18 cellular contexts compared by ENCODE assay signal in genomic region chr11:40286137-40286536, GRCh38.
DNase-seq lines count a peak whose midpoint lies in the region; ATAC-seq, FAIRE-seq and TF ChIP-seq lines count a peak whose summit lies in the region.
"Had no signal": no experiment of that assay in that cellular context is flagged by ENCODE, and none has a peak within 500 bp of the region (broad histone marks: within the 10 kb centered on the region; RNA-seq: fewer than 3 reads in every experiment).

No MANE protein-coding gene starts in this region.

- POLR2A ChIA-PET in naive thymus-derived CD4-positive, alpha-beta T cell (lab: Charles Lee): no interaction called here

- H3K27ac Mint-ChIP-seq in naive thymus-derived CD4-positive, alpha-beta T cell: no peak overlapping the region
- H3K27ac Mint-ChIP-seq: B cell; CD8-positive, alpha-beta T cell; GM23338; H9 had no signal

- H3K9me3 ChIP-seq in OCI-LY3 (ENCODE audit: insufficient read depth, low read length): no peaks in the 10 kb centered on the region
- no peaks in the 10 kb centered on the region for H3K9me3 ChIP-seq in smooth muscle cell (replicated peaks; ENCODE audit: low read depth)
- no peaks in the 10 kb centered on the region for H3K9me3 ChIP-seq in naive thymus-derived CD4-positive, alpha-beta T cell (ENCODE audit: control insufficient read depth in 2 of 3, low read length in 3 of 3)
- H3K9me3 ChIP-seq: BLaER1 treated with 17β-estradiol and CSF1 and Interleukin-3, amounts not matched to agents 10 nM and 100 nM had no signal

- CTCF ChIA-PET in naive thymus-derived CD4-positive, alpha-beta T cell (lab: Charles Lee): no interaction called here

- no peak overlapping the region for H3K4me3 Mint-ChIP-seq in naive thymus-derived CD4-positive, alpha-beta T cell
- H3K4me3 Mint-ChIP-seq: B cell; CD8-positive, alpha-beta T cell; GM23338; H9 had no signal

- no peaks in the 10 kb centered on the region for H3F3A ChIP-seq in smooth muscle cell (ENCODE audit: low read depth)

- H3K9ac ChIP-seq in OCI-LY3 (ENCODE audit: low read length): no peak overlapping the region
- no peak overlapping the region for H3K9ac ChIP-seq in smooth muscle cell (ENCODE audit: low read depth)
- H3K9ac ChIP-seq: BLaER1 treated with 17β-estradiol and CSF1 and Interleukin-3, amounts not matched to agents 10 nM and 100 nM had no signal

- no peaks in the 10 kb centered on the region for H3K36me3 Mint-ChIP-seq in naive thymus-derived CD4-positive, alpha-beta T cell
- H3K36me3 Mint-ChIP-seq: CD8-positive, alpha-beta T cell had no signal

- H3K27me3 ChIP-seq in OCI-LY3 (ENCODE audit: low read depth, low read length) (no peaks in the 10 kb centered on the region), dorsolateral prefrontal cortex (no peaks in the 10 kb centered on the region), smooth muscle cell (ENCODE audit: low read depth) (no peaks in the 10 kb centered on the region)
- no peaks in the 10 kb centered on the region for H3K27me3 ChIP-seq in naive thymus-derived CD4-positive, alpha-beta T cell (ENCODE audit: control insufficient read depth in 2 of 2, insufficient read depth in 2 of 2, low read length in 2 of 2)
- H3K27me3 ChIP-seq: BLaER1 treated with 17β-estradiol and CSF1 and Interleukin-3, amounts not matched to agents 10 nM and 100 nM had no signal

- peaks cover 12% of the 10 kb centered on the region for H3K4me1 ChIP-seq in OCI-LY3 (ENCODE audit: low read length)
- peaks cover 17% of the 10 kb centered on the region for H3K4me1 ChIP-seq in smooth muscle cell (ENCODE audit: low read depth)
- H3K4me1 ChIP-seq in naive thymus-derived CD4-positive, alpha-beta T cell (ENCODE audit: control insufficient read depth in 2 of 2, insufficient read depth in 2 of 2, low read length in 2 of 2): no peaks in the 10 kb centered on the region

- FAIRE-seq in RCC 7860 (lab: Jason Lieb, UNC): no peak
- FAIRE-seq: GM12878, GM19239 had no signal

- H3K4me3 ChIP-seq in OCI-LY3 (ENCODE audit: low read length) (no peak overlapping the region), dorsolateral prefrontal cortex (peak overlapping the region in 41 of 59 donors; percentile 3 to 87 (median 17)), smooth muscle cell (no peak overlapping the region)
- H3K4me3 ChIP-seq in naive thymus-derived CD4-positive, alpha-beta T cell (ENCODE audit: low read length): no peak overlapping the region
- H3K4me3 ChIP-seq: BLaER1 treated with 17β-estradiol and CSF1 and Interleukin-3, amounts not matched to agents 10 nM and 100 nM; GM12878; GM23338 had no signal

- TF ChIP-seq CTCF in OCI-LY3 (IDR thresholded peaks at IDR 0.05; ENCODE audit: low read depth, low read length) (no peak), dorsolateral prefrontal cortex (IDR thresholded peaks at IDR 0.05 in 54 of 56, conservative IDR thresholded peaks at IDR 0.05 in 2 of 56; ENCODE audit: low read depth in 1 of 56, partially characterized antibody in 56 of 56) (no peak), smooth muscle cell (IDR thresholded peaks at IDR 0.05; ENCODE audit: borderline replicate concordance, insufficient read depth, poor library complexity, severe bottlenecking) (no peak)

- H3K36me3 ChIP-seq in OCI-LY3 (replicated peaks; ENCODE audit: low read depth, low read length) (no peaks in the 10 kb centered on the region), smooth muscle cell (ENCODE audit: low read depth) (no peaks in the 10 kb centered on the region)
- H3K36me3 ChIP-seq in naive thymus-derived CD4-positive, alpha-beta T cell (ENCODE audit: control insufficient read depth in 2 of 3, insufficient read depth in 3 of 3, low read length in 3 of 3): no peaks in the 10 kb centered on the region
- H3K36me3 ChIP-seq: BLaER1 treated with 17β-estradiol and CSF1 and Interleukin-3, amounts not matched to agents 10 nM and 100 nM had no signal

- ATAC-seq in naive thymus-derived CD4-positive, alpha-beta T cell: no peak
- no peak for ATAC-seq in HG02642 (IDR thresholded peaks at IDR 0.05; ENCODE audit: poor library complexity, unreplicated experiment)
- ATAC-seq: CD8-positive, alpha-beta T cell; GM12878; GM23338 had no signal

- peaks cover 0 to 10% (median 2%) of the 10 kb centered on the region in 11 donors for H3K9me3 Mint-ChIP-seq in naive thymus-derived CD4-positive, alpha-beta T cell
- H3K9me3 Mint-ChIP-seq: CD8-positive, alpha-beta T cell; GM23338; H9 had no signal

- H2AFZ ChIP-seq in OCI-LY3 (ENCODE audit: low read depth, low read length): no peak overlapping the region
- no peak overlapping the region for H2AFZ ChIP-seq in smooth muscle cell (ENCODE audit: low read depth)
- H2AFZ ChIP-seq: GM23338 had no signal

- no peaks in the 10 kb centered on the region for H3K79me2 ChIP-seq in OCI-LY3 (ENCODE audit: low read length)
- peaks cover 27% of the 10 kb centered on the region for H3K79me2 ChIP-seq in smooth muscle cell (ENCODE audit: low read depth)

- H3K27me3 Mint-ChIP-seq in naive thymus-derived CD4-positive, alpha-beta T cell: peaks cover 0 to 6% (median 0%) of the 10 kb centered on the region in 5 donors
- H3K27me3 Mint-ChIP-seq: B cell had no signal

- no peaks in the 10 kb centered on the region for H3K4me1 Mint-ChIP-seq in naive thymus-derived CD4-positive, alpha-beta T cell
- H3K4me1 Mint-ChIP-seq: B cell had no signal

- peak overlapping the region; percentile 11; the same call in 1 of the 2 replicates for H3K4me2 ChIP-seq in OCI-LY3 (ENCODE audit: low read length)
- H3K4me2 ChIP-seq in smooth muscle cell: peak overlapping the region; percentile 25
- H3K4me2 ChIP-seq: GM23338 had no signal

- DNase-seq in H4 (ENCODE audit: low spot score) (peak; percentile 49), dorsolateral prefrontal cortex (no peak), smooth muscle cell (lab: John Stamatoyannopoulos, UW; ENCODE audit: unreplicated experiment) (no peak), RCC 7860 (ENCODE audit: low spot score) (no peak)
- DNase-seq in naive thymus-derived CD4-positive, alpha-beta T cell: no peak
- DNase-seq: 8988T; Calu3; CD8-positive, alpha-beta T cell; DMS79 treated with DMSO at 0.1 percent for 48 hours; H9 had no signal

- 22% methylated on average over 2 of the region's 2 CpGs for WGBS in smooth muscle cell (ENCODE audit: low lambda C conversion rate)

- H4K20me1 ChIP-seq in OCI-LY3 (ENCODE audit: insufficient read depth, low read length) (no peaks in the 10 kb centered on the region), smooth muscle cell (ENCODE audit: low read depth) (no peaks in the 10 kb centered on the region)
- H4K20me1 ChIP-seq: BLaER1 treated with 17β-estradiol and CSF1 and Interleukin-3, amounts not matched to agents 10 nM and 100 nM had no signal

- intact Hi-C loops in dorsolateral prefrontal cortex (cut with DNase I): no loop called here
- intact Hi-C loops in naive thymus-derived CD4-positive, alpha-beta T cell (cut with micrococcal nuclease): no loop called here

- H3K27ac ChIP-seq in OCI-LY3 (ENCODE audit: low read length) (no peak overlapping the region), dorsolateral prefrontal cortex (peak overlapping the region in 22 of 59 donors; percentile 4 to 66 (median 20)), smooth muscle cell (ENCODE audit: low read depth) (no peak overlapping the region)
- H3K27ac ChIP-seq in naive thymus-derived CD4-positive, alpha-beta T cell (ENCODE audit: low read depth, low read length): no peak overlapping the region
- H3K27ac ChIP-seq: HL-60 had no signal

Comparison
In these comparisons a context has a peak if more than half of its experiments do, and no peak if none do; other contexts are left out.
1. H3K4me3 ChIP-seq: peak in dorsolateral prefrontal cortex (41 of 59); none in OCI-LY3 (single experiment), smooth muscle cell (single experiment) and naive thymus-derived CD4-positive, alpha-beta T cell (single experiment).